ENCODE assay signal across 1 cellular context in genomic region chr12:122659579-122659978, GRCh38.
TF ChIP-seq lines count a peak whose summit lies in the region.

No MANE protein-coding gene starts in this region.

TF ChIP-seq in K562, 482 proteins besides CTCF, POLR2A, EP300 and RAD21 (continued from another document):
- TF ChIP-seq TAF15 (IDR thresholded peaks at IDR 0.05; ENCODE audit: low read depth, low read length): no peak
- no peak for TF ChIP-seq ZBED1 (IDR thresholded peaks at IDR 0.05)
- TF ChIP-seq, protein P1, sequence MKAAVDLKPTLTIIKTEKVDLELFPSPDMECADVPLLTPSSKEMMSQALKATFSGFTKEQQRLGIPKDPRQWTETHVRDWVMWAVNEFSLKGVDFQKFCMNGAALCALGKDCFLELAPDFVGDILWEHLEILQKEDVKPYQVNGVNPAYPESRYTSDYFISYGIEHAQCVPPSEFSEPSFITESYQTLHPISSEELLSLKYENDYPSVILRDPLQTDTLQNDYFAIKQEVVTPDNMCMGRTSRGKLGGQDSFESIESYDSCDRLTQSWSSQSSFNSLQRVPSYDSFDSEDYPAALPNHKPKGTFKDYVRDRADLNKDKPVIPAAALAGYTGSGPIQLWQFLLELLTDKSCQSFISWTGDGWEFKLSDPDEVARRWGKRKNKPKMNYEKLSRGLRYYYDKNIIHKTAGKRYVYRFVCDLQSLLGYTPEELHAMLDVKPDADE (conservative IDR thresholded peaks at IDR 0.05; ENCODE audit: control insufficient read depth, low read depth, low read length): no peak
- peak; percentile 56; the same call in 1 of the 2 replicates for TF ChIP-seq TOE1 (IDR thresholded peaks at IDR 0.05; ENCODE audit: borderline replicate concordance)
- no peak for TF ChIP-seq TOE1 (CRISPR knock-in tag; IDR thresholded peaks at IDR 0.05; ENCODE audit: borderline replicate concordance, low read depth)
- no peak for TF ChIP-seq ZNF512 (tag; IDR thresholded peaks at IDR 0.05)
- no peak for TF ChIP-seq TSHZ1 (CRISPR knock-in tag; IDR thresholded peaks at IDR 0.05)
- TF ChIP-seq, protein P2, sequence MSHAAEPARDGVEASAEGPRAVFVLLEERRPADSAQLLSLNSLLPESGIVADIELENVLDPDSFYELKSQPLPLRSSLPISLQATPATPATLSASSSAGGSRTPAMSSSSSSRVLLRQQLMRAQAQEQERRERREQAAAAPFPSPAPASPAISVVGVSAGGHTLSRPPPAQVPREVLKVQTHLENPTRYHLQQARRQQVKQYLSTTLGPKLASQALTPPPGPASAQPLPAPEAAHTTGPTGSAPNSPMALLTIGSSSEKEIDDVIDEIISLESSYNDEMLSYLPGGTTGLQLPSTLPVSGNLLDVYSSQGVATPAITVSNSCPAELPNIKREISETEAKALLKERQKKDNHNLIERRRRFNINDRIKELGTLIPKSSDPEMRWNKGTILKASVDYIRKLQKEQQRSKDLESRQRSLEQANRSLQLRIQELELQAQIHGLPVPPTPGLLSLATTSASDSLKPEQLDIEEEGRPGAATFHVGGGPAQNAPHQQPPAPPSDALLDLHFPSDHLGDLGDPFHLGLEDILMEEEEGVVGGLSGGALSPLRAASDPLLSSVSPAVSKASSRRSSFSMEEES (CRISPR knock-in tag; IDR thresholded peaks at IDR 0.05): peak; percentile 88
- no peak for TF ChIP-seq CTCFL (IDR thresholded peaks at IDR 0.05; ENCODE audit: borderline replicate concordance, insufficient read depth, low read depth, low read length, poor library complexity, severe bottlenecking)
- TF ChIP-seq XRCC5 (IDR thresholded peaks at IDR 0.05; ENCODE audit: low read depth, low read length): no peak
- TF ChIP-seq, protein P3, sequence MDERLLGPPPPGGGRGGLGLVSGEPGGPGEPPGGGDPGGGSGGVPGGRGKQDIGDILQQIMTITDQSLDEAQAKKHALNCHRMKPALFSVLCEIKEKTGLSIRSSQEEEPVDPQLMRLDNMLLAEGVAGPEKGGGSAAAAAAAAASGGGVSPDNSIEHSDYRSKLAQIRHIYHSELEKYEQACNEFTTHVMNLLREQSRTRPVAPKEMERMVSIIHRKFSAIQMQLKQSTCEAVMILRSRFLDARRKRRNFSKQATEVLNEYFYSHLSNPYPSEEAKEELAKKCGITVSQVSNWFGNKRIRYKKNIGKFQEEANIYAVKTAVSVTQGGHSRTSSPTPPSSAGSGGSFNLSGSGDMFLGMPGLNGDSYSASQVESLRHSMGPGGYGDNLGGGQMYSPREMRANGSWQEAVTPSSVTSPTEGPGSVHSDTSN (CRISPR knock-in tag; IDR thresholded peaks at IDR 0.05; ENCODE audit: low read depth): no peak
- TF ChIP-seq, protein P3 (tag; conservative IDR thresholded peaks at IDR 0.05; ENCODE audit: low read depth): 0 out of 2 replicates have a peak, but pooled peaks have one; percentile 14
- TF ChIP-seq, protein P4, sequence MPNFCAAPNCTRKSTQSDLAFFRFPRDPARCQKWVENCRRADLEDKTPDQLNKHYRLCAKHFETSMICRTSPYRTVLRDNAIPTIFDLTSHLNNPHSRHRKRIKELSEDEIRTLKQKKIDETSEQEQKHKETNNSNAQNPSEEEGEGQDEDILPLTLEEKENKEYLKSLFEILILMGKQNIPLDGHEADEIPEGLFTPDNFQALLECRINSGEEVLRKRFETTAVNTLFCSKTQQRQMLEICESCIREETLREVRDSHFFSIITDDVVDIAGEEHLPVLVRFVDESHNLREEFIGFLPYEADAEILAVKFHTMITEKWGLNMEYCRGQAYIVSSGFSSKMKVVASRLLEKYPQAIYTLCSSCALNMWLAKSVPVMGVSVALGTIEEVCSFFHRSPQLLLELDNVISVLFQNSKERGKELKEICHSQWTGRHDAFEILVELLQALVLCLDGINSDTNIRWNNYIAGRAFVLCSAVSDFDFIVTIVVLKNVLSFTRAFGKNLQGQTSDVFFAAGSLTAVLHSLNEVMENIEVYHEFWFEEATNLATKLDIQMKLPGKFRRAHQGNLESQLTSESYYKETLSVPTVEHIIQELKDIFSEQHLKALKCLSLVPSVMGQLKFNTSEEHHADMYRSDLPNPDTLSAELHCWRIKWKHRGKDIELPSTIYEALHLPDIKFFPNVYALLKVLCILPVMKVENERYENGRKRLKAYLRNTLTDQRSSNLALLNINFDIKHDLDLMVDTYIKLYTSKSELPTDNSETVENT (CRISPR knock-in tag; IDR thresholded peaks at IDR 0.05): no peak
- peak; percentile 37; the same call in 1 of the 2 replicates for TF ChIP-seq USF2 (CRISPR knock-in tag; IDR thresholded peaks at IDR 0.05)
- TF ChIP-seq BDP1 (IDR thresholded peaks at IDR 0.05; ENCODE audit: insufficient read depth, insufficient read length): no peak
- no peak for TF ChIP-seq ZFPM2 (CRISPR knock-in tag; IDR thresholded peaks at IDR 0.05)
- no peak for TF ChIP-seq EP400 (IDR thresholded peaks at IDR 0.05)
- TF ChIP-seq, protein P5, sequence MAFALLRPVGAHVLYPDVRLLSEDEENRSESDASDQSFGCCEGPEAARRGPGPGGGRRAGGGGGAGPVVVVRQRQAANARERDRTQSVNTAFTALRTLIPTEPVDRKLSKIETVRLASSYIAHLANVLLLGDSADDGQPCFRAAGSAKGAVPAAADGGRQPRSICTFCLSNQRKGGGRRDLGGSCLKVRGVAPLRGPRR (CRISPR knock-in tag; IDR thresholded peaks at IDR 0.05): no peak
- TF ChIP-seq RAD51 (IDR thresholded peaks at IDR 0.05; ENCODE audit: borderline replicate concordance, low read depth): 0 out of 2 replicates have a peak, but pooled peaks have one; percentile 22
